In the genomic region with DNA sequence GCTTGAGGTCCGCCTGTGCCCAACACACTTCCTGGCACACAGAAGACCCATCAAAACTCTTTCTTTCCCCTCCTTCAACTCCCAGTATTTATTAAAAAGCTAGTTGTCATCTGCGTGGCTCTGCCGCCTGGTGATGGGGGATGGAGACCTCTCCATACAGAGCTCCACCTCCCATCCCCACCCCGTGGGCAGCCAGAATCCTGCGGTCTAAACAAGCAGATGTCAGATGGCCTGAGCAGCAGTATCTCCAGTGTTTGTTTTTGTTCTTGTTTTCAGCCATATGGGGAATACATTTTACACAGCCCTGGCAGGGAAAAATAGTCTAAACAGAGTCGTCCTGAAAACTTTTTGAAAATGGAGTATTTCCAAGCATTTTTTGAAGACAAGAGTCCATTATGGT, we compare ENCODE assay signal across 8 cellular contexts.
DNase-seq lines count a peak whose midpoint lies in the region; ATAC-seq and TF ChIP-seq lines count a peak whose summit lies in the region.

No MANE protein-coding gene starts in this region.

- H3K4me1 ChIP-seq in GM23248 (ENCODE audit: insufficient read depth) (peaks cover 47% of the 10 kb centered on the region), skeletal muscle tissue (ENCODE audit: control insufficient read depth in 3 of 3, insufficient read depth in 3 of 3, low read length in 3 of 3) (peaks cover 51 to 68% (median 60%) of the 10 kb centered on the region in 3 donors)

- no peak for TF ChIP-seq CTCF in glutamatergic neuron (IDR thresholded peaks at IDR 0.05; ENCODE audit: partially characterized antibody, unreplicated experiment)

- H2AFZ ChIP-seq in GM23248, result peak overlapping the region; percentile 69

- H3K36me3 ChIP-seq in GM23248 (ENCODE audit: low read depth) (no peaks in the 10 kb centered on the region), skeletal muscle tissue (ENCODE audit: control insufficient read depth in 3 of 3, insufficient read depth in 3 of 3, low read length in 3 of 3) (peaks cover 2 to 17% (median 12%) of the 10 kb centered on the region in 3 donors)

- peaks cover 8% of the 10 kb centered on the region for H3K27me3 Mint-ChIP-seq in glutamatergic neuron (ENCODE audit: unreplicated experiment)
- H3K27me3 Mint-ChIP-seq in naive thymus-derived CD8-positive, alpha-beta T cell, result no peaks in the 10 kb centered on the region

- H3K4me1 Mint-ChIP-seq in glutamatergic neuron (ENCODE audit: low read depth, unreplicated experiment), result peaks cover 40% of the 10 kb centered on the region
- peaks cover 3 to 27% (median 8%) of the 10 kb centered on the region in 4 donors for H3K4me1 Mint-ChIP-seq in naive thymus-derived CD8-positive, alpha-beta T cell

- no peaks in the 10 kb centered on the region for H3K36me3 Mint-ChIP-seq in glutamatergic neuron (ENCODE audit: unreplicated experiment)
- peaks cover 0 to 12% (median 0%) of the 10 kb centered on the region in 3 donors for H3K36me3 Mint-ChIP-seq in naive thymus-derived CD8-positive, alpha-beta T cell

- WGBS in GM23248 (ENCODE audit: low coverage in 1 of 2, low lambda C conversion rate in 2 of 2, missing lambda C conversion rate in 2 of 2), 2 experiments, result 9 to 11% methylated on average over 6 of the region's 6 CpGs

- H3K79me2 ChIP-seq in GM23248 (ENCODE audit: insufficient read depth), result no peaks in the 10 kb centered on the region

- no peak overlapping the region for H3K27ac Mint-ChIP-seq in glutamatergic neuron (ENCODE audit: unreplicated experiment)
- no peak overlapping the region for H3K27ac Mint-ChIP-seq in naive thymus-derived CD8-positive, alpha-beta T cell

- H3F3A ChIP-seq in GM23248 (ENCODE audit: insufficient read depth), result peaks cover 28% of the 10 kb centered on the region

- POLR2A ChIA-PET in naive thymus-derived CD8-positive, alpha-beta T cell (lab: Charles Lee), result no interaction called here
- POLR2A ChIA-PET in HEK293T (lab: Yijun Ruan, JAX), result no interaction called here

- DNase-seq in GM23248, result peak; percentile 68
- peak; percentile 46 for DNase-seq in OCI-M1 (lab: John Stamatoyannopoulos, UW)
- peak; percentile 66 for DNase-seq in glutamatergic neuron
- no peak for DNase-seq in naive thymus-derived CD8-positive, alpha-beta T cell
- DNase-seq in HEK293T (ENCODE audit: extremely low spot score), result no peak
- no peak for DNase-seq in UCSD-AML1 (lab: John Stamatoyannopoulos, UW; ENCODE audit: unreplicated experiment)

- no peak overlapping the region for H3K4me3 ChIP-seq in GM23248
- H3K4me3 ChIP-seq in skeletal muscle tissue (ENCODE audit: low read length in 3 of 3), result peak overlapping the region in 1 of 3 donors; percentile 31

- H3K9me3 ChIP-seq in GM23248 (ENCODE audit: low read depth), result no peaks in the 10 kb centered on the region
- no peaks in the 10 kb centered on the region for H3K9me3 ChIP-seq in skeletal muscle tissue (ENCODE audit: control insufficient read depth in 3 of 3, low read length in 3 of 3)

- no peak for ATAC-seq in naive thymus-derived CD8-positive, alpha-beta T cell
- no peak for ATAC-seq in GM18502 (IDR thresholded peaks at IDR 0.05; ENCODE audit: poor library complexity, unreplicated experiment)

- CTCF ChIA-PET in HEK293T (lab: Yijun Ruan, JAX), result interaction anchor here (0.6 kb wide), 1 partner anchor 1399 kb away, joined by 3 read pairs; no protein-coding TSS in a partner anchor

- H3K4me2 ChIP-seq in GM23248 (ENCODE audit: unreplicated experiment), result peak overlapping the region; percentile 53

- no peaks in the 10 kb centered on the region for H4K20me1 ChIP-seq in GM23248 (ENCODE audit: insufficient read depth)

- H3K27ac ChIP-seq in GM23248, result no peak overlapping the region
- H3K27ac ChIP-seq in skeletal muscle tissue (ENCODE audit: low read depth, low read length), result peak overlapping the region; percentile 67

- H3K9ac ChIP-seq in GM23248, result 0 out of 2 replicates have a peak overlapping the region, but pooled peaks have one; percentile 29
- no peak overlapping the region for H3K9ac ChIP-seq in skeletal muscle tissue (ENCODE audit: low read depth in 1 of 3, low read length in 3 of 3)

- H3K9me2 ChIP-seq in GM23248 (ENCODE audit: insufficient read depth), result no peaks in the 10 kb centered on the region

- no peak overlapping the region for H3K4me3 Mint-ChIP-seq in glutamatergic neuron (ENCODE audit: unreplicated experiment)
- no peak overlapping the region for H3K4me3 Mint-ChIP-seq in naive thymus-derived CD8-positive, alpha-beta T cell

- no peaks in the 10 kb centered on the region for H3K27me3 ChIP-seq in GM23248 (replicated peaks; ENCODE audit: insufficient read depth)
- no peaks in the 10 kb centered on the region for H3K27me3 ChIP-seq in skeletal muscle tissue (ENCODE audit: control insufficient read depth in 3 of 3, insufficient read depth in 3 of 3, low read length in 3 of 3)

- peaks cover 14% of the 10 kb centered on the region for H3K9me3 Mint-ChIP-seq in glutamatergic neuron (ENCODE audit: unreplicated experiment)
- H3K9me3 Mint-ChIP-seq in naive thymus-derived CD8-positive, alpha-beta T cell, result no peaks in the 10 kb centered on the region

- in situ Hi-C loops in GM23248 (cut with MboI), result no loop called here

TF ChIP-seq in HEK293T, 16 proteins besides CTCF, POLR2A, EP300 and RAD21:
- TF ChIP-seq LEF1 (IDR thresholded peaks at IDR 0.05; ENCODE audit: borderline replicate concordance) (no peak), BHLHE40 (IDR thresholded peaks at IDR 0.05; ENCODE audit: borderline replicate concordance) (no peak), SP1 (IDR thresholded peaks at IDR 0.05) (no peak), NFRKB (IDR thresholded peaks at IDR 0.05) (no peak), HDGF (IDR thresholded peaks at IDR 0.05; ENCODE audit: borderline replicate concordance) (no peak), ELF4 (IDR thresholded peaks at IDR 0.05) (no peak), FOXK2 (IDR thresholded peaks at IDR 0.05) (no peak)

Comparison
In these comparisons a context has a peak if more than half of its experiments do, and no peak if none do; other contexts are left out.
1. DNase-seq: peak in GM23248 (single experiment), OCI-M1 (single experiment) and glutamatergic neuron (single experiment); none in naive thymus-derived CD8-positive, alpha-beta T cell (0 of 10), HEK293T (single experiment) and UCSD-AML1 (single experiment).